ENCODE assay signal across 30 cellular contexts in the genomic region with DNA sequence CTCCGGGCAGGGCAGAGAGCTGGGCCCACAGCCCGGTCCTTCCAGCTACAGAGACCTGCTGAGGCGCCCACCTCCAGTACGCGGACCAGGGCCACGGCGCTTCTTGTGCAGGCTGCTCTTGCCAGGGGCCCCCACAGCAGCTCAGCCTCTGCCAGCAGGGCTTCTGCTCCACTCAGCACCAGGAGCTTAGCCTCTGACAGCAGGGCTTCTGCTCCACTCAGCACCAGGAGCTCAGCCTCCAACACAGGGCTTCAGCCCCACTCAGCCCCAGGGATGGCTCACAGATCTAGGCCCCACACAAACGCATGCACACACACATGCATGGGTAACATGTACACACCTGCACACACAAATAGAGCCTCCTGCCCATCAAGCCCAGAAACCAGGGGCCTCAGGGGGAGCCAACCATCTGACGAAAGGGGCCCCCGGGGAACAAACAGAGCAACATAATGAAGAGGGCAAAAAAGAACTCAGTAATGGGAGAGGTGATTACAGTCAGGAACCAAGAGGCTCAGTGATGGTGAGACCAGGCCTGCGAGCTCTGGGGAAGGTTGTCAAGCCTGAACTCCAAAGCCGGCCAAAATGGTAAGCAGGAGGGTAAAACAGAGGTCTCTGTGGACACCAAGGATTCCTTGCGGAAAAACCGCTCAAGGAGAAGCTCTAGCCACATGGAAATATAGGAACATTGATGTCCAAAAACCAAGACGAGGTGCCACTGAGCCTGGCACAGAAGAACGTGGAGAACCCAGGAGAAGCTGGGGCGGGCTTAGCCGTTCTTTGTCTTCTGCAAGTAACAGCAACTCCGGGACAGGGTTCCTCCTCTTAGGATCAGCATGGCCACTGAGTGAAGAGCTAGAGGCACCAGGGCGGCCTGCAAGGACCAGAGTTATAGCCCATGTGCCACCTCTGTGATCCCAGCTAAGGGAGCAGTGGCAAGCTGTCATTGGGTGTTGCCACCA. TPM values are rescaled to one million over a fixed set of nuclear protein-coding genes. Genes with fewer than 3 reads are reported as not detected.
DNase-seq lines count a peak whose midpoint lies in the region; ATAC-seq, FAIRE-seq and TF ChIP-seq lines count a peak whose summit lies in the region.
"Had no signal": no experiment of that assay in that cellular context is flagged by ENCODE, and none has a peak within 500 bp of the region (broad histone marks: within the 10 kb centered on the region; RNA-seq: fewer than 3 reads in every experiment).

No MANE protein-coding gene starts in this region.

- FAIRE-seq in GM19239 (lab: Jason Lieb, UNC) = no peak

- intact Hi-C loops in CD14-positive monocyte (cut with micrococcal nuclease) (no loop called here), sciatic nerve (cut with DNase I) (no loop called here)

- H3K27me3 ChIP-seq in endodermal cell (ENCODE audit: control insufficient read depth, insufficient read depth, low read length, poor library complexity, severe bottlenecking) = no peaks in the 10 kb centered on the region
- H3K27me3 ChIP-seq: brain microvascular endothelial cell, gastroesophageal sphincter had no signal

- no peaks in the 10 kb centered on the region for H3K36me3 ChIP-seq in endodermal cell (ENCODE audit: control insufficient read depth, insufficient read depth, low read length)
- H3K36me3 ChIP-seq: brain microvascular endothelial cell had no signal

- no peak for TF ChIP-seq CTCF in CD14-positive monocyte (IDR thresholded peaks at IDR 0.05)
- no peak for TF ChIP-seq CTCF in endodermal cell (conservative IDR thresholded peaks at IDR 0.05)

- no peaks in the 10 kb centered on the region for H3K4me1 Mint-ChIP-seq in CD14-positive monocyte
- H3K4me1 Mint-ChIP-seq in endodermal cell = no peaks in the 10 kb centered on the region

- no peak overlapping the region for H3K4me3 ChIP-seq in endodermal cell (ENCODE audit: low read length)
- H3K4me3 ChIP-seq: gastroesophageal sphincter, PC-9 had no signal

- no peaks in the 10 kb centered on the region for H3K9me3 ChIP-seq in endodermal cell (ENCODE audit: control insufficient read depth, low read length)
- H3K9me3 ChIP-seq: gastroesophageal sphincter had no signal

- no peaks in the 10 kb centered on the region for H3K36me3 Mint-ChIP-seq in CD14-positive monocyte
- no peaks in the 10 kb centered on the region for H3K36me3 Mint-ChIP-seq in endodermal cell (ENCODE audit: low read depth)
- H3K36me3 Mint-ChIP-seq: stimulated activated effector memory CD8-positive, alpha-beta T cell treated with anti-CD3 and anti-CD28 coated beads, Interleukin-12 subunit alpha, Interleukin-12 subunit beta, amount 100 ng/mL, for 72 hours had no signal

- WGBS in endodermal cell (ENCODE audit: insufficient coverage in 1 of 2, insufficient read length in 1 of 2), 2 experiments = 93 to 94% methylated on average over 19 to 20 of the region's 20 CpGs

- DNase-seq in NCI-H82 (lab: John Stamatoyannopoulos, UW) (peak; percentile 58), NCI-H82 treated with DMSO at 0.1 percent for 48 hours (lab: John Stamatoyannopoulos, UW; ENCODE audit: unreplicated experiment) (no peak), CD14-positive monocyte (ENCODE audit: low spot score) (peak; percentile 33), endodermal cell (peak; percentile 28), sciatic nerve (ENCODE audit: low spot score) (peak; percentile 40), DMS153 (lab: John Stamatoyannopoulos, UW) (no peak), GM19239 (ENCODE audit: insufficient read length, low spot score) (no peak), iPS-NIHi7 (ENCODE audit: extremely low spot score) (no peak)
- DNase-seq: activated CD4-positive, alpha-beta T cell treated with anti-CD3 and anti-CD28 coated beads, Interleukin-2, amount 50 U/mL, for 4 hours; amygdala; brain microvascular endothelial cell; CD8-positive, alpha-beta T cell; EL; immature natural killer cell; KBM-7; NCI-H1105 treated with DMSO at 0.1 percent for 48 hours; NCI-H187 treated with DMSO at 0.1 percent for 48 hours; NCI-H2227 treated with DMSO at 0.1 percent for 48 hours; NCI-H526 treated with DMSO at 0.1 percent for 48 hours; PC-9; stimulated activated CD4-positive, alpha-beta T cell treated with anti-CD3 and anti-CD28 coated beads, Interleukin-4, amount 100 ng/mL, for 4 hours; trophoblast cell had no signal

- no peak for ATAC-seq in sciatic nerve
- ATAC-seq: CD8-positive, alpha-beta T cell; gastroesophageal sphincter; SK-N-SH treated with all-trans-retinoic acid at 6 μM for 48 hours; stimulated activated effector memory CD8-positive, alpha-beta T cell treated with anti-CD3 and anti-CD28 coated beads, Interleukin-12 subunit alpha, Interleukin-12 subunit beta, amount 100 ng/mL, for 72 hours had no signal

- no peak overlapping the region for H3K9ac ChIP-seq in endodermal cell (ENCODE audit: extremely low read depth, low read length, poor library complexity, severe bottlenecking)

- no peak overlapping the region for H3K27ac Mint-ChIP-seq in CD14-positive monocyte
- H3K27ac Mint-ChIP-seq in endodermal cell = no peak overlapping the region
- H3K27ac Mint-ChIP-seq: activated naive CD4-positive, alpha-beta T cell treated with anti-CD3 and anti-CD28 coated beads, Interleukin-2, amount 50 U/mL, for 24 hours; CD8-positive, alpha-beta T cell; immature natural killer cell; progenitor cell of endocrine pancreas; stimulated activated effector memory CD8-positive, alpha-beta T cell treated with anti-CD3 and anti-CD28 coated beads, Interleukin-12 subunit alpha, Interleukin-12 subunit beta, amount 100 ng/mL, for 72 hours; T-helper 1 cell treated with Interleukin-12 subunit alpha and Interleukin-12 subunit beta and Interleukin-4 antibody, amounts not matched to agents 30 μg/mL and 1 μg/mL, for 36 hours had no signal

- no peak overlapping the region for H3K27ac ChIP-seq in endodermal cell (ENCODE audit: low read depth, low read length)
- H3K27ac ChIP-seq: brain microvascular endothelial cell, gastroesophageal sphincter, PC-9 had no signal

- H3K9me3 Mint-ChIP-seq in CD14-positive monocyte = peaks cover 0 to 4% (median 0%) of the 10 kb centered on the region in 7 donors
- no peaks in the 10 kb centered on the region for H3K9me3 Mint-ChIP-seq in endodermal cell
- H3K9me3 Mint-ChIP-seq: activated naive CD4-positive, alpha-beta T cell treated with anti-CD3 and anti-CD28 coated beads, Interleukin-2, amount 50 U/mL, for 24 hours; CD8-positive, alpha-beta T cell; immature natural killer cell; stimulated activated effector memory CD8-positive, alpha-beta T cell treated with anti-CD3 and anti-CD28 coated beads, Interleukin-12 subunit alpha, Interleukin-12 subunit beta, amount 100 ng/mL, for 72 hours; T-helper 1 cell treated with Interleukin-12 subunit alpha and Interleukin-12 subunit beta and Interleukin-4 antibody, amounts not matched to agents 30 μg/mL and 1 μg/mL, for 36 hours had no signal

- H3K27me3 Mint-ChIP-seq in CD14-positive monocyte (ENCODE audit: low read depth in 3 of 3) (peaks cover 0 to 4% (median 0%) of the 10 kb centered on the region in 3 donors), endodermal cell (ENCODE audit: insufficient read depth) (no peaks in the 10 kb centered on the region)
- H3K27me3 Mint-ChIP-seq: activated naive CD4-positive, alpha-beta T cell treated with anti-CD3 and anti-CD28 coated beads, Interleukin-2, amount 50 U/mL, for 24 hours; progenitor cell of endocrine pancreas had no signal

- H3K4me3 Mint-ChIP-seq in CD14-positive monocyte (no peak overlapping the region), endodermal cell (no peak overlapping the region)
- H3K4me3 Mint-ChIP-seq: activated naive CD4-positive, alpha-beta T cell treated with anti-CD3 and anti-CD28 coated beads, Interleukin-2, amount 50 U/mL, for 24 hours; CD8-positive, alpha-beta T cell; immature natural killer cell; stimulated activated effector memory CD8-positive, alpha-beta T cell treated with anti-CD3 and anti-CD28 coated beads, Interleukin-12 subunit alpha, Interleukin-12 subunit beta, amount 100 ng/mL, for 72 hours; T-helper 1 cell treated with Interleukin-12 subunit alpha and Interleukin-12 subunit beta and Interleukin-4 antibody, amounts not matched to agents 30 μg/mL and 1 μg/mL, for 36 hours had no signal

- H3K4me1 ChIP-seq in endodermal cell (ENCODE audit: control insufficient read depth, insufficient read depth, low read length) = no peaks in the 10 kb centered on the region
- H3K4me1 ChIP-seq: gastroesophageal sphincter had no signal

RNA-seq across cellular contexts. Expression of gene GNB1L, which starts 46.5 kb away (rescaled TPM):
- 1 to 10 TPM; 4.8 to 6.0 TPM for polyA plus RNA-seq in CD14-positive monocyte
- total RNA-seq in endodermal cell (10 to 100 TPM in 1 of 2 donors, 1 to 10 TPM in 1; 9.5 to 12.2 TPM), sciatic nerve (6.2 TPM)
- polyA plus RNA-seq in endodermal cell (2013, experiment 1 of 2) = 10.1 TPM
- polyA plus RNA-seq in endodermal cell (2013, experiment 2 of 2) = 7.7 TPM

RNA-seq across cellular contexts. Expression of gene RTL10, which starts 46.5 kb away (rescaled TPM):
- polyA plus RNA-seq in CD14-positive monocyte = 1 to 10 TPM; 1.4 to 1.5 TPM
- 10 to 100 TPM; 20.6 to 22.2 TPM for total RNA-seq in endodermal cell
- polyA plus RNA-seq in endodermal cell (2013, experiment 1 of 2) = 12.4 TPM
- polyA plus RNA-seq in endodermal cell (2013, experiment 2 of 2) = 12.1 TPM
- 22.9 TPM for total RNA-seq in sciatic nerve

RNA-seq across cellular contexts. Expression of gene TBX1, which starts 47.6 kb away (rescaled TPM):
- polyA plus RNA-seq in CD14-positive monocyte = not detected
- total RNA-seq in endodermal cell (1 to 10 TPM in 1 of 2 donors, not detected in 1; 1.3 TPM), sciatic nerve (4.2 TPM)
- 0.75 TPM for polyA plus RNA-seq in endodermal cell (2013, experiment 1 of 2)
- 1.2 TPM for polyA plus RNA-seq in endodermal cell (2013, experiment 2 of 2)
- total RNA-seq: CD8-positive, alpha-beta T cell; fibroblast of lung; H4 had no signal
- polyA plus RNA-seq: fibroblast of lung had no signal

Comparison
In these comparisons a context has a peak if more than half of its experiments do, and no peak if none do; other contexts are left out.
1. DNase-seq: peak in NCI-H82 (single experiment), CD14-positive monocyte (single experiment), endodermal cell (single experiment) and sciatic nerve (single experiment); none in NCI-H82 treated with DMSO at 0.1 percent for 48 hours (single experiment), DMS153 (single experiment), GM19239 (single experiment) and iPS-NIHi7 (single experiment).